Comparison of ENCODE assay signal across 18 cellular contexts in the genomic region with DNA sequence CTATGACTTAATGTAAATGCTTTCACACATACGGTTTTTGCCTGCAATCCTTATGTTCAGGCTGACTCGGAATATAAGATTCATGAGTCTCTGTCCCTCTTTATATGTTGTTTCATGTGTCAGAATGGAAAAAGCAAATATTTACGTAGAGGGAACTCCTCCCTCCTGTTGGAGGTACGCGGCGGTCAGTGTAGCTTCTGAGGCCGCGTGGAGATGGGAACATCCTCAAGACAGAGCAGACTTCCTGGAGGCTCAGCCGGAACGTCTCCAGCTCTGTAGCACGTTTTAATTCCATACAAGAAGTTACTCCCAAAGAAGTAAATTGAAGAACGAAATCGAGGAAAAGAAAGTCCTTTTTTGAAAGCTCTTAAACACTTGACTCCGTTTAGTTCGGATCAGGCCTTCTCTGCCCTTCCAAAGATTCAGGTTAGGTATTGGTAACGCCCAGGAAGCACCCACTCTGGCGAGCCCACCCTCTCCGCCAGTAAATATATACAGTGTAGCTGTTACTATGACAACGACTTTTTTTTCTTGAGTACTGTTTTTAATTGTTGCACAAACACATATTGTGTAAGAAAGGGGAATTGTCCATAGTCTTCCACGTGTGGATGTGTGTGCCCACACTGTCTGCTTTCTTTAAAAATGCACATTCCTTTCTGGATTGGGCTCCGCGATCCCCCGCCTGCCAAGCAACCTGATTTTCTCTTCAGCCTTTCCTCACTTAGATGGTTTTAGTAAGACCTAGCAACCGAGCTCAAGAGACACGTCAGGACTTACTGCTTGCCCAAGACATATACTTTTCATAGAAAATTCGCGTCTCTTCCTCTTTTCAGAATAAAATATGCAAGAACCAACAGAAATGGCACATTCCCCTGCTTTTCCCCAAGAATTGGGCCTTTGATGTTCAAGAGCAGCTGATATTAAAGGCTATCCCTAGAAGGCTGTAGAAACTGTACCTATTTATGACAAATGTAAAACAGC.
"Had no signal": no experiment of that assay in that cellular context is flagged by ENCODE, and none has a peak within 500 bp of the region (broad histone marks: within the 10 kb centered on the region; RNA-seq: fewer than 3 reads in every experiment).

No MANE protein-coding gene starts in this region.

- H3K27ac ChIP-seq: dorsolateral prefrontal cortex, heart left ventricle, thoracic aorta had no signal

- H3K27me3 Mint-ChIP-seq: activated CD8-positive, alpha-beta memory T cell treated with anti-CD3 and anti-CD28 coated beads, Interleukin-2, amount 10 ng/mL, durations not matched to agents 7 days and 5 days; activated naive CD8-positive, alpha-beta T cell; stimulated activated naive CD8-positive, alpha-beta T cell treated with anti-CD3 and anti-CD28 coated beads, Interleukin-15, amount 100 ng/mL, for 72 hours had no signal

- H3K9me3 ChIP-seq: thoracic aorta had no signal

- H3K4me1 Mint-ChIP-seq: activated CD8-positive, alpha-beta memory T cell treated with anti-CD3 and anti-CD28 coated beads, Interleukin-2, amount 10 ng/mL, durations not matched to agents 7 days and 5 days; stimulated activated naive CD8-positive, alpha-beta T cell treated with anti-CD3 and anti-CD28 coated beads, Interleukin-15, amount 100 ng/mL, for 72 hours had no signal

- DNase-seq: activated CD4-positive, alpha-beta T cell treated with anti-CD3 and anti-CD28 coated beads for 1 hour; activated CD4-positive, alpha-beta T cell treated with anti-CD3 and anti-CD28 coated beads, Interleukin-2, amount 50 U/mL, for 48 hours; activated CD8-positive, alpha-beta memory T cell treated with anti-CD3 and anti-CD28 coated beads, Interleukin-2, amount 10 ng/mL, durations not matched to agents 7 days and 5 days; activated effector memory CD4-positive, alpha-beta T cell treated with anti-CD3 and anti-CD28 coated beads, Interleukin-2, amount 50 U/mL, for 16 hours; activated T-cell treated with anti-CD3 and anti-CD28 coated beads, Interleukin-2, amount 50 U/mL, for 4 hours; amygdala; dorsolateral prefrontal cortex; heart left ventricle; left ventricle myocardium superior; nephron progenitor cell; stimulated activated CD4-positive, alpha-beta T cell treated with anti-CD3 and anti-CD28 coated beads, Interleukin-4, amount 100 ng/mL, for 4 hours; stimulated activated naive CD8-positive, alpha-beta T cell treated with anti-CD3 and anti-CD28 coated beads, Interleukin-15, amount 100 ng/mL, for 72 hours had no signal

- H3K36me3 ChIP-seq: heart left ventricle, thoracic aorta had no signal

- H3K27me3 ChIP-seq: dorsolateral prefrontal cortex, heart left ventricle had no signal

- H3K4me3 ChIP-seq: dorsolateral prefrontal cortex, heart left ventricle, thoracic aorta had no signal

- H3K4me3 Mint-ChIP-seq: activated CD8-positive, alpha-beta memory T cell treated with anti-CD3 and anti-CD28 coated beads, Interleukin-2, amount 10 ng/mL, durations not matched to agents 7 days and 5 days; activated naive CD8-positive, alpha-beta T cell; activated T-cell treated with anti-CD3 and anti-CD28 coated beads, Interleukin-2, amount 50 U/mL, for 4 hours; brain; nephron progenitor cell; stimulated activated naive CD8-positive, alpha-beta T cell treated with anti-CD3 and anti-CD28 coated beads, Interleukin-15, amount 100 ng/mL, for 72 hours had no signal

- H3K27ac Mint-ChIP-seq: activated CD8-positive, alpha-beta memory T cell treated with anti-CD3 and anti-CD28 coated beads, Interleukin-2, amount 10 ng/mL, durations not matched to agents 7 days and 5 days; activated naive CD8-positive, alpha-beta T cell; nephron progenitor cell; stimulated activated naive CD8-positive, alpha-beta T cell treated with anti-CD3 and anti-CD28 coated beads, Interleukin-15, amount 100 ng/mL, for 72 hours had no signal

- FAIRE-seq: frontal cortex, keratinocyte, urothelium cell line had no signal
